Comparison of ENCODE assay signal across 35 cellular contexts in the genomic region with DNA sequence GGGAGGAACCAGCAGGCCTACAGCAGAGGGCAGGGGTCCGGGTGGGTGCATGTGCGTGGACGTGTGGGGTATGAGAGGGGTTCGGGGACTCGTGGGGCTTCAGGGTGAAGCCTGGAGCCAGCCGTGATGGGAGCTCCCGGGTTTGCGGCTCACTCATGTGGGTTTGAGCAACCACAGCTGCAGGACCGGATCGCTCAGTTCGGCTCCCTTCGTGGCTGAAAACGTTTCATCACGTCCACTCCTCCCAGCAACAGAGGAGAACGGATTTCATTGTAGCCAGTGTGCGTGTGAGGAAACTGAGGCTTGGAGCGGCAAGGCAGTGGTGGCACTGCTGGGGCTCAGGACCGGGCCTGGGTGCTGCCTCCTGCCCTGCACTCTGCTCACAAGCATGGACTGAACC. TPM values are rescaled to one million over a fixed set of nuclear protein-coding genes. Genes with fewer than 3 reads are reported as not detected.
"Had no signal": no experiment of that assay in that cellular context is flagged by ENCODE, and none has a peak within 500 bp of the region (broad histone marks: within the 10 kb centered on the region; RNA-seq: fewer than 3 reads in every experiment).

No MANE protein-coding gene starts in this region.

- H3K27ac ChIP-seq: KMS-11 had no signal

- DNase-seq: Kasumi-1, MG63, MM.1S, MV-4-11, NCI-H1048, NCI-H1092, NCI-H1092 treated with DMSO at 0.1 percent for 48 hours, NCI-H1105, NCI-H1105 treated with DMSO at 0.1 percent for 48 hours, NCI-H1417, NCI-H1417 treated with DMSO at 0.1 percent for 48 hours, NCI-H1436, NCI-H1436 treated with DMSO at 0.1 percent for 48 hours, NCI-H1694, NCI-H1694 treated with DMSO at 0.1 percent for 48 hours, NCI-H187, NCI-H187 treated with DMSO at 0.1 percent for 48 hours, NCI-H1930, NCI-H2029 treated with DMSO at 0.1 percent for 48 hours, NCI-H2081, NCI-H2081 treated with DMSO at 0.1 percent for 48 hours, NCI-H2107, NCI-H2171, NCI-H2171 treated with DMSO at 0.1 percent for 48 hours, NCI-H2227 treated with DMSO at 0.1 percent for 48 hours, NCI-H226, NCI-H345, NCI-H446, NCI-H446 treated with DMSO at 0.1 percent for 48 hours, NCI-H510A had no signal

RNA-seq across cellular contexts. Expression of a gene that starts 10.6 kb away (rescaled TPM):
- total RNA-seq: LHCN-M2 had no signal

RNA-seq across cellular contexts. Expression of a gene that starts 12.1 kb away (rescaled TPM):
- total RNA-seq: LHCN-M2, M059J, MCF 10A, NCI-H460 had no signal
